Comparison of ENCODE assay signal across 1 cellular context in genomic region chr19:48964205-48965032, GRCh38.
TF ChIP-seq lines count a peak whose summit lies in the region.

No MANE protein-coding gene starts in this region.

TF ChIP-seq in K562, 482 proteins besides CTCF, POLR2A, EP300 and RAD21 (continued from another document and continues in another):
- no peak for TF ChIP-seq CEBPG (CRISPR knock-in tag; IDR thresholded peaks at IDR 0.05)
- TF ChIP-seq CEBPG (tag; conservative IDR thresholded peaks at IDR 0.05 in 1 of 2, IDR thresholded peaks at IDR 0.05 in 1 of 2) = no peak
- no peak for TF ChIP-seq SRSF9 (IDR thresholded peaks at IDR 0.05; ENCODE audit: borderline replicate concordance, low read depth, low read length)
- no peak for TF ChIP-seq U2AF2 (optimal IDR thresholded peaks at IDR 0.05; ENCODE audit: low read depth, low read length)
- TF ChIP-seq TRIM24 (IDR thresholded peaks at IDR 0.05) = no peak
- no peak for TF ChIP-seq ZNF668 (CRISPR knock-in tag; IDR thresholded peaks at IDR 0.05)
- TF ChIP-seq CREM (IDR thresholded peaks at IDR 0.05; ENCODE audit: low read depth) = no peak
- no peak for TF ChIP-seq ZNF764 (CRISPR knock-in tag; IDR thresholded peaks at IDR 0.05; ENCODE audit: low read depth)
- no peak for TF ChIP-seq POLR2AphosphoS5 (IDR thresholded peaks at IDR 0.05; ENCODE audit: control insufficient read depth, insufficient read depth, low read depth, low read length)
- no peak for TF ChIP-seq SMAD1 (IDR thresholded peaks at IDR 0.05; ENCODE audit: low read depth, low read length, partially characterized antibody)
- no peak for TF ChIP-seq ZBED1 (IDR thresholded peaks at IDR 0.05)
- no peak for TF ChIP-seq POLR3A (IDR thresholded peaks at IDR 0.05; ENCODE audit: borderline replicate concordance, extremely low read depth, insufficient read depth, insufficient read length)
- no peak for TF ChIP-seq HBP1 (CRISPR knock-in tag; IDR thresholded peaks at IDR 0.05)
- TF ChIP-seq ZZZ3 (IDR thresholded peaks at IDR 0.05) = no peak
- TF ChIP-seq CUX1 (CRISPR knock-in tag; IDR thresholded peaks at IDR 0.05) = no peak
- TF ChIP-seq KDM1A (IDR thresholded peaks at IDR 0.05) = no peak
- TF ChIP-seq ZNF75A (CRISPR knock-in tag; IDR thresholded peaks at IDR 0.05) = no peak
- TF ChIP-seq MCM5 (IDR thresholded peaks at IDR 0.05; ENCODE audit: low read depth) = no peak
- peak; percentile 39 for TF ChIP-seq MGA (IDR thresholded peaks at IDR 0.05)
- TF ChIP-seq, protein P1, sequence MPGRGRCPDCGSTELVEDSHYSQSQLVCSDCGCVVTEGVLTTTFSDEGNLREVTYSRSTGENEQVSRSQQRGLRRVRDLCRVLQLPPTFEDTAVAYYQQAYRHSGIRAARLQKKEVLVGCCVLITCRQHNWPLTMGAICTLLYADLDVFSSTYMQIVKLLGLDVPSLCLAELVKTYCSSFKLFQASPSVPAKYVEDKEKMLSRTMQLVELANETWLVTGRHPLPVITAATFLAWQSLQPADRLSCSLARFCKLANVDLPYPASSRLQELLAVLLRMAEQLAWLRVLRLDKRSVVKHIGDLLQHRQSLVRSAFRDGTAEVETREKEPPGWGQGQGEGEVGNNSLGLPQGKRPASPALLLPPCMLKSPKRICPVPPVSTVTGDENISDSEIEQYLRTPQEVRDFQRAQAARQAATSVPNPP (IDR thresholded peaks at IDR 0.05; ENCODE audit: borderline replicate concordance, insufficient read depth, insufficient read length) = no peak
- TF ChIP-seq ZNF518B (CRISPR knock-in tag; IDR thresholded peaks at IDR 0.05) = no peak
- peak; percentile 53 for TF ChIP-seq CBFA2T3 (IDR thresholded peaks at IDR 0.05)
- TF ChIP-seq ZSCAN32 (CRISPR knock-in tag; IDR thresholded peaks at IDR 0.05) = no peak
- TF ChIP-seq BDP1 (IDR thresholded peaks at IDR 0.05; ENCODE audit: insufficient read depth, insufficient read length) = no peak
- TF ChIP-seq RBM14 (IDR thresholded peaks at IDR 0.05; ENCODE audit: borderline replicate concordance, insufficient read depth, low read depth, low read length) = no peak
- no peak for TF ChIP-seq RBM15 (IDR thresholded peaks at IDR 0.05; ENCODE audit: insufficient read depth, low read length)
- no peak for TF ChIP-seq KHSRP (IDR thresholded peaks at IDR 0.05)
- no peak for TF ChIP-seq ZNF77 (CRISPR knock-in tag; IDR thresholded peaks at IDR 0.05)
- TF ChIP-seq ZNF778 (CRISPR knock-in tag; IDR thresholded peaks at IDR 0.05) = no peak
- TF ChIP-seq KLF6 (CRISPR knock-in tag; IDR thresholded peaks at IDR 0.05; ENCODE audit: borderline replicate concordance) = no peak
- no peak for TF ChIP-seq MEIS2 (IDR thresholded peaks at IDR 0.05; ENCODE audit: partially characterized antibody)
- TF ChIP-seq, protein P2, sequence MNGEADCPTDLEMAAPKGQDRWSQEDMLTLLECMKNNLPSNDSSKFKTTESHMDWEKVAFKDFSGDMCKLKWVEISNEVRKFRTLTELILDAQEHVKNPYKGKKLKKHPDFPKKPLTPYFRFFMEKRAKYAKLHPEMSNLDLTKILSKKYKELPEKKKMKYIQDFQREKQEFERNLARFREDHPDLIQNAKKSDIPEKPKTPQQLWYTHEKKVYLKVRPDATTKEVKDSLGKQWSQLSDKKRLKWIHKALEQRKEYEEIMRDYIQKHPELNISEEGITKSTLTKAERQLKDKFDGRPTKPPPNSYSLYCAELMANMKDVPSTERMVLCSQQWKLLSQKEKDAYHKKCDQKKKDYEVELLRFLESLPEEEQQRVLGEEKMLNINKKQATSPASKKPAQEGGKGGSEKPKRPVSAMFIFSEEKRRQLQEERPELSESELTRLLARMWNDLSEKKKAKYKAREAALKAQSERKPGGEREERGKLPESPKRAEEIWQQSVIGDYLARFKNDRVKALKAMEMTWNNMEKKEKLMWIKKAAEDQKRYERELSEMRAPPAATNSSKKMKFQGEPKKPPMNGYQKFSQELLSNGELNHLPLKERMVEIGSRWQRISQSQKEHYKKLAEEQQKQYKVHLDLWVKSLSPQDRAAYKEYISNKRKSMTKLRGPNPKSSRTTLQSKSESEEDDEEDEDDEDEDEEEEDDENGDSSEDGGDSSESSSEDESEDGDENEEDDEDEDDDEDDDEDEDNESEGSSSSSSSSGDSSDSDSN (IDR thresholded peaks at IDR 0.05; ENCODE audit: borderline replicate concordance in 1 of 2, low read depth in 2 of 2, low read length in 2 of 2) = no peak
- no peak for TF ChIP-seq FOXK2 (conservative IDR thresholded peaks at IDR 0.05 in 1 of 2, IDR thresholded peaks at IDR 0.05 in 1 of 2; ENCODE audit: low read depth in 2 of 2)
